In genomic region chr2:189661148-189661956, GRCh38 we compare ENCODE assay signal across 8 cellular contexts. TPM values are rescaled to one million over a fixed set of nuclear protein-coding genes. Genes with fewer than 3 reads are reported as not detected.
DNase-seq lines count a peak whose midpoint lies in the region; ATAC-seq lines count a peak whose summit lies in the region.

Gene ASNSD1 (plus strand): TSS chr2:189661459. CDS start chr2:189666133, 4,674 bp downstream.

- H3K4me3 Mint-ChIP-seq in activated CD8-positive, alpha-beta memory T cell treated with anti-CD3 and anti-CD28 coated beads, Interleukin-2, amount 10 ng/mL, durations not matched to agents 7 days and 5 days: no peak within 1 kb of the TSS

- no peaks in the 10 kb centered on the region for H3K27me3 Mint-ChIP-seq in activated CD8-positive, alpha-beta memory T cell treated with anti-CD3 and anti-CD28 coated beads, Interleukin-2, amount 10 ng/mL, durations not matched to agents 7 days and 5 days

- H3K9me3 Mint-ChIP-seq in activated CD8-positive, alpha-beta memory T cell treated with anti-CD3 and anti-CD28 coated beads, Interleukin-2, amount 10 ng/mL, durations not matched to agents 7 days and 5 days (ENCODE audit: low read depth): no peaks in the 10 kb centered on the region

- no peak within 1 kb of the TSS for H3K27ac Mint-ChIP-seq in activated CD8-positive, alpha-beta memory T cell treated with anti-CD3 and anti-CD28 coated beads, Interleukin-2, amount 10 ng/mL, durations not matched to agents 7 days and 5 days

- DNase-seq in D341Med (ENCODE audit: low spot score): peak; percentile 97
- peak; percentile 23 to 99 (median 97) for DNase-seq in HUDEP-2 (lab: John Stamatoyannopoulos, UW; ENCODE audit: unreplicated experiment in 76 of 76)
- DNase-seq in NOMO-1 treated with dmso at 0.1 percent for 144 hours (lab: John Stamatoyannopoulos, UW; ENCODE audit: unreplicated experiment): peak; percentile 99
- DNase-seq in activated CD8-positive, alpha-beta memory T cell treated with anti-CD3 and anti-CD28 coated beads, Interleukin-2, amount 10 ng/mL, durations not matched to agents 7 days and 5 days: peak; percentile 99
- peak; percentile 100 for DNase-seq in mesenteric fat pad (ENCODE audit: low spot score)
- DNase-seq in stimulated activated CD8-positive, alpha-beta memory T cell treated with anti-CD3 and anti-CD28 coated beads, Interleukin-15, amount 100 ng/mL, for 24 hours (ENCODE audit: low read depth): peak; percentile 98

- peaks cover 54% of the 10 kb centered on the region for H3K4me1 Mint-ChIP-seq in activated CD8-positive, alpha-beta memory T cell treated with anti-CD3 and anti-CD28 coated beads, Interleukin-2, amount 10 ng/mL, durations not matched to agents 7 days and 5 days

- peak; percentile 91 for ATAC-seq in GM21381 (IDR thresholded peaks at IDR 0.05; ENCODE audit: unreplicated experiment)
- peak; percentile 84 for ATAC-seq in activated CD8-positive, alpha-beta memory T cell treated with anti-CD3 and anti-CD28 coated beads, Interleukin-2, amount 10 ng/mL, durations not matched to agents 7 days and 5 days

- in situ Hi-C loops in endometrial microvascular endothelial cells (cut with HindIII; ENCODE audit: inconsistent ontology term, low pct_unique_long_range_greater_than_20kb, low sequenced_read_pairs): no loop called here

- H3K36me3 Mint-ChIP-seq in activated CD8-positive, alpha-beta memory T cell treated with anti-CD3 and anti-CD28 coated beads, Interleukin-2, amount 10 ng/mL, durations not matched to agents 7 days and 5 days: peaks cover 12% of the 10 kb centered on the region

- CTCF ChIA-PET in activated CD8-positive, alpha-beta memory T cell treated with anti-CD3 and anti-CD28 coated beads, Interleukin-2, amount 10 ng/mL, durations not matched to agents 7 days and 5 days (lab: Charles Lee): interaction anchor here (0.6 to 6.7 kb wide), 19 partner anchors 11 to 639 kb away, joined by 3 to 69 read pairs (median 4); partner anchors contain the start of genes ANKAR, ORMDL1, OSGEPL1 and PMS1

RNA-seq across cellular contexts. Expression of gene ASNSD1, which starts in this region (rescaled TPM):
- total RNA-seq in activated CD8-positive, alpha-beta memory T cell treated with anti-CD3 and anti-CD28 coated beads, Interleukin-2, amount 10 ng/mL, durations not matched to agents 7 days and 5 days: 10 to 100 TPM; 30.7 to 39.1 TPM
- total RNA-seq in endometrial microvascular endothelial cells (ENCODE audit: inconsistent ontology term): 62.3 TPM
- total RNA-seq in mesenteric fat pad: 36.5 TPM

Comparison
In these comparisons a context has a peak if more than half of its experiments do, and no peak if none do; other contexts are left out.
1. Peak in every context shown above with its lines: DNase-seq and ATAC-seq.